In genomic region chr10:63798599-63799498, GRCh38 we compare ENCODE assay signal across 10 cellular contexts.
DNase-seq lines count a peak whose midpoint lies in the region; ATAC-seq, FAIRE-seq and TF ChIP-seq lines count a peak whose summit lies in the region.
"Had no signal": no experiment of that assay in that cellular context is flagged by ENCODE, and none has a peak within 500 bp of the region (broad histone marks: within the 10 kb centered on the region; RNA-seq: fewer than 3 reads in every experiment).

No MANE protein-coding gene starts in this region.

- no peak for TF ChIP-seq CTCF in keratinocyte (optimal IDR thresholded peaks at IDR 0.05 in 1 of 3, IDR thresholded peaks at IDR 0.05 in 1 of 3, conservative IDR thresholded peaks at IDR 0.05 in 1 of 3; ENCODE audit: extremely low read depth in 1 of 3, insufficient read depth in 2 of 3, low read length in 3 of 3)

- H3K9me3 Mint-ChIP-seq in stimulated activated memory B cell treated with anti-CD40 and anti-IgM and Interleukin-4, amounts not matched to agents 10 μg/mL and 1 μg/mL and 100 μg/mL, for 72 hours = no peaks in the 10 kb centered on the region

- H4K20me1 ChIP-seq in keratinocyte (ENCODE audit: control insufficient read depth, extremely low read depth, insufficient read depth, low read length) = no peaks in the 10 kb centered on the region

- ATAC-seq in stimulated activated memory B cell treated with anti-CD40 and anti-IgM and Interleukin-4, amounts not matched to agents 10 μg/mL and 1 μg/mL and 100 μg/mL, for 72 hours = peak; percentile 32
- ATAC-seq in HG03342 (IDR thresholded peaks at IDR 0.05; ENCODE audit: unreplicated experiment) (no peak), GM18858 (IDR thresholded peaks at IDR 0.05; ENCODE audit: unreplicated experiment) (no peak), HG02623 (IDR thresholded peaks at IDR 0.05; ENCODE audit: unreplicated experiment) (no peak)

- no peaks in the 10 kb centered on the region for H3K4me1 ChIP-seq in keratinocyte (ENCODE audit: control insufficient read depth, extremely low read depth, insufficient read depth, low read length)

- no peaks in the 10 kb centered on the region for H3K9me1 ChIP-seq in keratinocyte (ENCODE audit: control insufficient read depth, extremely low read depth, insufficient read depth, low read length)

- H3K4me3 ChIP-seq in keratinocyte (ENCODE audit: control insufficient read depth in 2 of 3, extremely low read depth in 1 of 3, insufficient read depth in 2 of 3, low read depth in 1 of 3, low read length in 3 of 3) = no peak overlapping the region

- no peak overlapping the region for H3K27ac Mint-ChIP-seq in stimulated activated memory B cell treated with anti-CD40 and anti-IgM and Interleukin-4, amounts not matched to agents 10 μg/mL and 1 μg/mL and 100 μg/mL, for 72 hours

- H3K79me2 ChIP-seq in keratinocyte (ENCODE audit: control insufficient read depth, insufficient read depth, low read length) = no peaks in the 10 kb centered on the region

- peak overlapping the region; percentile 25 for H2AFZ ChIP-seq in keratinocyte (ENCODE audit: control insufficient read depth, low read length)

- H3K36me3 Mint-ChIP-seq in stimulated activated memory B cell treated with anti-CD40 and anti-IgM and Interleukin-4, amounts not matched to agents 10 μg/mL and 1 μg/mL and 100 μg/mL, for 72 hours = no peaks in the 10 kb centered on the region

- no peak overlapping the region for H3K4me2 ChIP-seq in keratinocyte (ENCODE audit: control insufficient read depth, extremely low read depth, insufficient read depth, low read depth, low read length)

- no peak for FAIRE-seq in keratinocyte (lab: Jason Lieb, UNC)

- peak; percentile 42 for DNase-seq in HK-2 (ENCODE audit: unreplicated experiment)
- DNase-seq in brain pericyte (ENCODE audit: low read depth, low spot score) = peak; percentile 96
- DNase-seq in keratinocyte (ENCODE audit: low read depth, low spot score) = no peak
- no peak for DNase-seq in NCI-H345 (lab: John Stamatoyannopoulos, UW)
- DNase-seq: NK-92 treated with Interleukin-12 subunit alpha and Interleukin-12 subunit beta, amount 100 ng/mL, for 24 hours; stimulated activated CD4-positive, alpha-beta T cell treated with anti-CD3 and anti-CD28 coated beads, Interleukin-4, amount 100 ng/mL, for 4 hours had no signal

- peaks cover 9% of the 10 kb centered on the region for H3K4me1 Mint-ChIP-seq in stimulated activated memory B cell treated with anti-CD40 and anti-IgM and Interleukin-4, amounts not matched to agents 10 μg/mL and 1 μg/mL and 100 μg/mL, for 72 hours

- H3K27ac ChIP-seq in keratinocyte (ENCODE audit: control insufficient read depth, insufficient read depth, low read length) = no peak overlapping the region

- no peaks in the 10 kb centered on the region for H3K27me3 ChIP-seq in keratinocyte (ENCODE audit: control insufficient read depth, extremely low read depth, insufficient read depth, low read length)

- no peak overlapping the region for H3K9ac ChIP-seq in keratinocyte (ENCODE audit: control insufficient read depth, extremely low read depth, insufficient read depth, low read length)

- H3K36me3 ChIP-seq in keratinocyte (ENCODE audit: control insufficient read depth in 2 of 2, extremely low read depth in 1 of 2, insufficient read depth in 2 of 2, low read length in 2 of 2) = no peaks in the 10 kb centered on the region

- dilution Hi-C loops in keratinocyte (cut with MboI; ENCODE audit: extremely low pct_ligation_motif_present, low sequenced_read_pairs) = no loop called here

- H3K27me3 Mint-ChIP-seq in stimulated activated memory B cell treated with anti-CD40 and anti-IgM and Interleukin-4, amounts not matched to agents 10 μg/mL and 1 μg/mL and 100 μg/mL, for 72 hours = peaks cover 11% of the 10 kb centered on the region

- H3K9me3 ChIP-seq in keratinocyte (ENCODE audit: control insufficient read depth, low read depth, low read length) = no peaks in the 10 kb centered on the region

- H3K4me3 Mint-ChIP-seq in stimulated activated memory B cell treated with anti-CD40 and anti-IgM and Interleukin-4, amounts not matched to agents 10 μg/mL and 1 μg/mL and 100 μg/mL, for 72 hours = no peak overlapping the region

Comparison
In these comparisons a context has a peak if more than half of its experiments do, and no peak if none do; other contexts are left out.
1. DNase-seq: peak in HK-2 (single experiment) and brain pericyte (single experiment); none in keratinocyte (single experiment) and NCI-H345 (single experiment).